ENCODE assay signal across 8 cellular contexts in genomic region chr14:22767323-22767589, GRCh38. TPM values are rescaled to one million over a fixed set of nuclear protein-coding genes. Genes with fewer than 3 reads are reported as not detected.
DNase-seq lines count a peak whose midpoint lies in the region; ATAC-seq and TF ChIP-seq lines count a peak whose summit lies in the region.

No MANE protein-coding gene starts in this region.

- H2AFZ ChIP-seq in HCT116 (ENCODE audit: low read depth, low read length, poor library complexity, severe bottlenecking) = no peak overlapping the region

- no peak for DNase-seq in AG04449 (ENCODE audit: low read depth, low spot score)
- no peak for DNase-seq in HCT116 (ENCODE audit: low read depth, low spot score)
- no peak for DNase-seq in lung (ENCODE audit: low spot score)
- DNase-seq in activated CD4-positive, alpha-beta T cell treated with anti-CD3 and anti-CD28 coated beads, Interleukin-2, amount 50 U/mL, for 4 hours = no peak
- no peak for DNase-seq in GM10248 (ENCODE audit: extremely low spot score)
- DNase-seq in NCI-H82 (lab: John Stamatoyannopoulos, UW) = no peak

- BruUV-seq in HCT116 (replicated peaks; lab: Mats Ljungman, UMichigan) = no TSS peak

- H3K4me3 ChIP-seq in AG04449 (ENCODE audit: low read depth, low read length) (peak overlapping the region; percentile 99), HCT116 (replicated peaks in 1 of 2; ENCODE audit: low read depth in 1 of 2, low read length in 2 of 2) (peak overlapping the region; percentile 87 to 96), lung (peak overlapping the region; percentile 92)

- H3K36me3 ChIP-seq in HCT116 (ENCODE audit: control insufficient read depth in 1 of 2, insufficient read depth in 2 of 2, low read length in 2 of 2) = peaks cover 31 to 35% of the 10 kb centered on the region in 2 experiments
- peaks cover 22 to 28% of the 10 kb centered on the region in 2 donors for H3K36me3 ChIP-seq in lung (ENCODE audit: control insufficient read depth in 2 of 2, insufficient read depth in 2 of 2, low read length in 2 of 2)

- TF ChIP-seq POLR2A in HCT116 (IDR thresholded peaks at IDR 0.05; ENCODE audit: borderline replicate concordance, extremely low read depth, insufficient read depth, insufficient read length) = no peak

- H3K4me1 ChIP-seq in HCT116 (ENCODE audit: control insufficient read depth in 1 of 2, insufficient read depth in 2 of 2, low read length in 2 of 2) = peaks cover 4 to 19% of the 10 kb centered on the region in 2 experiments; a peak in 3 of 4 replicates
- H3K4me1 ChIP-seq in lung (ENCODE audit: control insufficient read depth in 2 of 2, insufficient read depth in 2 of 2, low read length in 2 of 2) = peaks cover 0 to 4% of the 10 kb centered on the region in 2 donors

- peak overlapping the region; percentile 92 for H3K4me2 ChIP-seq in HCT116 (ENCODE audit: low read length)

- 3% methylated on average over 6 of the region's 6 CpGs for WGBS in lung, 2 donors

- H3K9me3 ChIP-seq in HCT116 (ENCODE audit: control insufficient read depth in 1 of 2, insufficient read depth in 1 of 2, low read depth in 1 of 2, low read length in 2 of 2) (peaks cover 0 to under 1% of the 10 kb centered on the region in 2 experiments; a peak in 1 of 4 replicates), lung (ENCODE audit: control insufficient read depth in 2 of 2, insufficient read depth in 1 of 2, low read length in 1 of 2) (no peaks in the 10 kb centered on the region)

- intact Hi-C loops in HCT116 (cut with micrococcal nuclease) = loop anchor here (2.0 to 5.0 kb wide), 2 partner anchors 86 to 195 kb away; no protein-coding TSS in a partner anchor

- TF ChIP-seq RAD21 in HCT116 (IDR thresholded peaks at IDR 0.05; ENCODE audit: low read depth) = no peak

- no peaks in the 10 kb centered on the region for H3K9me2 ChIP-seq in HCT116 (ENCODE audit: insufficient read depth)

- ATAC-seq in HCT116 = no peak
- peak; percentile 24 for ATAC-seq in lung (ENCODE audit: insufficient read depth, low FRiP score)
- no peak for ATAC-seq in GM19455 (IDR thresholded peaks at IDR 0.05; ENCODE audit: unreplicated experiment)

- H3K79me2 ChIP-seq in HCT116 (ENCODE audit: insufficient read depth, low read length) = peaks cover 32% of the 10 kb centered on the region

- CTCF ChIA-PET in AG04449 (lab: Yijun Ruan, JAX) (interaction anchor here (0.7 to 5.1 kb wide), 17 partner anchors 8 to 211 kb away, joined by 3 to 49 read pairs (median 4); no protein-coding TSS in a partner anchor), HCT116 (lab: Charles Lee) (interaction anchor here (0.6 kb wide), 1 partner anchor 54 kb away, joined by 5 read pairs; no protein-coding TSS in a partner anchor), GM10248 (lab: Yijun Ruan, JAX) (interaction anchor here (1.1 to 3.2 kb wide), 8 partner anchors 10 to 211 kb away, joined by 3 to 24 read pairs (median 4); no protein-coding TSS in a partner anchor)

- POLR2A ChIA-PET in AG04449 (lab: Yijun Ruan, JAX) = interaction anchor here (1.2 to 1.3 kb wide), 2 partner anchors 56 to 114 kb away, joined by 3 to 4 read pairs; no protein-coding TSS in a partner anchor
- POLR2A ChIA-PET in HCT116 (lab: Charles Lee) = interaction anchor here (0.9 kb wide), 1 partner anchor 16 kb away, joined by 3 read pairs; no protein-coding TSS in a partner anchor
- POLR2A ChIA-PET in GM10248 (lab: Yijun Ruan, JAX) = no interaction called here

- no peaks in the 10 kb centered on the region for H4K20me1 ChIP-seq in HCT116 (ENCODE audit: insufficient read depth)

- RAD21 ChIA-PET in HCT116 (lab: Charles Lee; ENCODE audit: low non-redundant PET in 1 of 2, low total read pairs in 2 of 2, uncharacterized antibody in 2 of 2, unreplicated experiment in 2 of 2) = interaction anchor here in 1 of 2 experiments (0.6 kb wide), 1 partner anchor 57 kb away, joined by 3 read pairs; no protein-coding TSS in a partner anchor

- H3K27ac ChIP-seq in HCT116 (ENCODE audit: low read depth, low read length) = peak overlapping the region; percentile 71
- H3K27ac ChIP-seq in angular gyrus (ENCODE audit: low read depth, low read length) = peak overlapping the region; percentile 97
- peak overlapping the region; percentile 91 for H3K27ac ChIP-seq in lung (ENCODE audit: low read depth in 1 of 2, low read length in 1 of 2)

- no peak for TF ChIP-seq CTCF in AG04449 (IDR thresholded peaks at IDR 0.05; ENCODE audit: insufficient read depth, low read length, missing control alignments)
- no peak for TF ChIP-seq CTCF in HCT116 (IDR thresholded peaks at IDR 0.05 in 2 of 3, conservative IDR thresholded peaks at IDR 0.05 in 1 of 3; ENCODE audit: borderline replicate concordance in 1 of 3, insufficient read depth in 1 of 3, low read depth in 2 of 3, low read length in 2 of 3)
- TF ChIP-seq CTCF in lung (IDR thresholded peaks at IDR 0.05; ENCODE audit: control extremely low read depth, extremely low read depth) = no peak
- no peak for TF ChIP-seq CTCF in GM10248 (IDR thresholded peaks at IDR 0.05; ENCODE audit: control extremely low read depth, extremely low read depth, low read depth, missing control alignments)

- H3K27me3 ChIP-seq in HCT116 (ENCODE audit: insufficient read depth, low read length) = no peaks in the 10 kb centered on the region
- H3K27me3 ChIP-seq in lung (ENCODE audit: control insufficient read depth, insufficient read depth) = no peaks in the 10 kb centered on the region

- peak overlapping the region; percentile 76 for H3K9ac ChIP-seq in HCT116 (ENCODE audit: low read length)

TF ChIP-seq in HCT116, 20 proteins besides CTCF, POLR2A, EP300 and RAD21:
- TF ChIP-seq ZNF274 (IDR thresholded peaks at IDR 0.05; ENCODE audit: low read depth, low read length) = no peak
- no peak for TF ChIP-seq SIN3A (IDR thresholded peaks at IDR 0.05; ENCODE audit: low read depth)
- no peak for TF ChIP-seq ZFX (IDR thresholded peaks at IDR 0.05)
- TF ChIP-seq, protein P1, sequence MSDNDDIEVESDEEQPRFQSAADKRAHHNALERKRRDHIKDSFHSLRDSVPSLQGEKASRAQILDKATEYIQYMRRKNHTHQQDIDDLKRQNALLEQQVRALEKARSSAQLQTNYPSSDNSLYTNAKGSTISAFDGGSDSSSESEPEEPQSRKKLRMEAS (IDR thresholded peaks at IDR 0.05) = no peak
- no peak for TF ChIP-seq SRF (IDR thresholded peaks at IDR 0.05; ENCODE audit: low read depth)
- no peak for TF ChIP-seq FOSL1 (IDR thresholded peaks at IDR 0.05; ENCODE audit: low read depth)
- no peak for TF ChIP-seq EGR1 (IDR thresholded peaks at IDR 0.05; ENCODE audit: low read depth)
- no peak for TF ChIP-seq SP1 (IDR thresholded peaks at IDR 0.05; ENCODE audit: low read depth)
- TF ChIP-seq ELF1 (IDR thresholded peaks at IDR 0.05; ENCODE audit: borderline replicate concordance, low read depth) = no peak
- TF ChIP-seq, protein P2, sequence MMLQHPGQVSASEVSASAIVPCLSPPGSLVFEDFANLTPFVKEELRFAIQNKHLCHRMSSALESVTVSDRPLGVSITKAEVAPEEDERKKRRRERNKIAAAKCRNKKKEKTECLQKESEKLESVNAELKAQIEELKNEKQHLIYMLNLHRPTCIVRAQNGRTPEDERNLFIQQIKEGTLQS (IDR thresholded peaks at IDR 0.05) = no peak
- no peak for TF ChIP-seq JUND (IDR thresholded peaks at IDR 0.05)
- TF ChIP-seq CEBPB (IDR thresholded peaks at IDR 0.05; ENCODE audit: low read depth) = no peak
- no peak for TF ChIP-seq REST (IDR thresholded peaks at IDR 0.05; ENCODE audit: low read depth)
- no peak for TF ChIP-seq TCF7L2 (IDR thresholded peaks at IDR 0.05; ENCODE audit: borderline replicate concordance, extremely low read depth, insufficient read depth, insufficient read length)
- no peak for TF ChIP-seq CBX3 (IDR thresholded peaks at IDR 0.05; ENCODE audit: low read depth)

RNA-seq across cellular contexts. Expression of gene OXA1L, which starts 0.8 kb away (rescaled TPM):
- 146 TPM for total RNA-seq in HCT116 (2021; ENCODE audit: unreplicated experiment)
- 131 and 154 TPM in 2 replicates for polyA plus RNA-seq in HCT116 (2012)
- 10 to 100 TPM; 95.8 to 99.8 TPM for total RNA-seq in lung
- 10 to 100 TPM; 81.3 to 98.6 TPM for polyA plus RNA-seq in lung

RNA-seq across cellular contexts. Expression of gene SLC7A7, which starts 48.0 kb away (rescaled TPM):
- total RNA-seq in HCT116 (2021; ENCODE audit: unreplicated experiment) (0.27 TPM), lung (10 to 100 TPM; 28.0 to 65.2 TPM)
- polyA plus RNA-seq in HCT116 (2012) = 0.04 and 0.23 TPM in 2 replicates
- polyA plus RNA-seq in lung = 100 to 1,000 TPM in 1 of 2 donors, 10 to 100 TPM in 1; 31.2 to 113 TPM

Comparison
In these comparisons a context has a peak if more than half of its experiments do, and no peak if none do; other contexts are left out.
1. RNA of gene SLC7A7, which starts 48.0 kb away (total RNA-seq): 28.0 to 65.2 TPM in lung; 0.27 TPM in HCT116 (single experiment); every median in the first group is over 10 times any median in the second.
2. Peak in every context shown above with its lines, with median percentiles within 50 percentile points of each other: H3K4me3 ChIP-seq and H3K27ac ChIP-seq.